Comparison of ENCODE assay signal across 17 cellular contexts in genomic region chr9:133692364-133692985, GRCh38. TPM values are rescaled to one million over a fixed set of nuclear protein-coding genes. Genes with fewer than 3 reads are reported as not detected.
"Had no signal": no experiment of that assay in that cellular context is flagged by ENCODE, and none has a peak within 500 bp of the region (broad histone marks: within the 10 kb centered on the region; RNA-seq: fewer than 3 reads in every experiment).

No MANE protein-coding gene starts in this region.

- H3K27me3 ChIP-seq: upper lobe of left lung had no signal

- H3K36me3 Mint-ChIP-seq: activated naive CD4-positive, alpha-beta T cell treated with anti-CD3 and anti-CD28 coated beads, Interleukin-2, amount 10 ng/mL, durations not matched to agents 7 days and 5 days; natural killer cell; stimulated activated naive B cell treated with anti-CD40 and anti-IgM and Interleukin-4, amounts not matched to agents 10 μg/mL and 1 μg/mL and 100 μg/mL, for 72 hours had no signal

- H3K27ac ChIP-seq: skin epidermis, upper lobe of left lung had no signal

- H3K36me3 ChIP-seq: upper lobe of left lung had no signal

- DNase-seq: activated B cell treated with CpG ODN at 0.5 μM for 24 hours; activated CD4-positive, alpha-beta T cell treated with anti-CD3 and anti-CD28 coated beads, Interleukin-2, amount 10 ng/mL, durations not matched to agents 24 days and 14 days; activated naive CD4-positive, alpha-beta T cell treated with anti-CD3 and anti-CD28 coated beads, Interleukin-2, amount 10 ng/mL, durations not matched to agents 7 days and 5 days; endodermal cell; erythroblast; left colon; mammary epithelial cell; natural killer cell; stimulated activated naive B cell treated with anti-CD40 and anti-IgM and Interleukin-4, amounts not matched to agents 10 μg/mL and 1 μg/mL and 100 μg/mL, for 72 hours had no signal

- H3K27me3 Mint-ChIP-seq: activated naive CD4-positive, alpha-beta T cell treated with anti-CD3 and anti-CD28 coated beads, Interleukin-2, amount 10 ng/mL, durations not matched to agents 7 days and 5 days had no signal

- H3K4me3 Mint-ChIP-seq: activated B cell treated with CpG ODN at 0.5 μM for 24 hours; activated CD4-positive, alpha-beta T cell treated with anti-CD3 and anti-CD28 coated beads, Interleukin-2, amount 10 ng/mL, durations not matched to agents 24 days and 14 days; activated naive CD4-positive, alpha-beta T cell treated with anti-CD3 and anti-CD28 coated beads, Interleukin-2, amount 10 ng/mL, durations not matched to agents 7 days and 5 days; endodermal cell; natural killer cell; stimulated activated naive B cell treated with anti-CD40 and anti-IgM and Interleukin-4, amounts not matched to agents 10 μg/mL and 1 μg/mL and 100 μg/mL, for 72 hours had no signal

- H3K9me3 Mint-ChIP-seq: activated B cell treated with CpG ODN at 0.5 μM for 24 hours; activated CD4-positive, alpha-beta T cell treated with anti-CD3 and anti-CD28 coated beads, Interleukin-2, amount 10 ng/mL, durations not matched to agents 24 days and 14 days; activated naive CD4-positive, alpha-beta T cell treated with anti-CD3 and anti-CD28 coated beads, Interleukin-2, amount 10 ng/mL, durations not matched to agents 7 days and 5 days; activated T-helper 2 cell treated with anti-CD3 and anti-CD28 coated beads, Interferon-gamma antibody, Interleukin-2, Interleukin-4, amounts not matched to agents 10 μg/mL and 5 μg/mL and 100 μg/mL, durations not matched to agents 14 hours and 24 hours and 36 hours; endodermal cell; natural killer cell; stimulated activated naive B cell treated with anti-CD40 and anti-IgM and Interleukin-4, amounts not matched to agents 10 μg/mL and 1 μg/mL and 100 μg/mL, for 72 hours had no signal

- H3K4me1 Mint-ChIP-seq: activated B cell treated with CpG ODN at 0.5 μM for 24 hours; activated CD4-positive, alpha-beta T cell treated with anti-CD3 and anti-CD28 coated beads, Interleukin-2, amount 10 ng/mL, durations not matched to agents 24 days and 14 days; endodermal cell; natural killer cell; stimulated activated naive B cell treated with anti-CD40 and anti-IgM and Interleukin-4, amounts not matched to agents 10 μg/mL and 1 μg/mL and 100 μg/mL, for 72 hours had no signal

- ATAC-seq: left colon; natural killer cell; stimulated activated naive B cell treated with anti-CD40 and anti-IgM and Interleukin-4, amounts not matched to agents 10 μg/mL and 1 μg/mL and 100 μg/mL, for 72 hours had no signal

- H3K4me3 ChIP-seq: skin epidermis, upper lobe of left lung had no signal

- H3K27ac Mint-ChIP-seq: activated B cell treated with CpG ODN at 0.5 μM for 24 hours; activated CD4-positive, alpha-beta T cell treated with anti-CD3 and anti-CD28 coated beads, Interleukin-2, amount 10 ng/mL, durations not matched to agents 24 days and 14 days; activated naive CD4-positive, alpha-beta T cell treated with anti-CD3 and anti-CD28 coated beads, Interleukin-2, amount 10 ng/mL, durations not matched to agents 7 days and 5 days; activated T-helper 2 cell treated with anti-CD3 and anti-CD28 coated beads, Interferon-gamma antibody, Interleukin-2, Interleukin-4, amounts not matched to agents 10 μg/mL and 5 μg/mL and 100 μg/mL, durations not matched to agents 14 hours and 24 hours and 36 hours; endodermal cell; natural killer cell; stimulated activated naive B cell treated with anti-CD40 and anti-IgM and Interleukin-4, amounts not matched to agents 10 μg/mL and 1 μg/mL and 100 μg/mL, for 72 hours had no signal

- H3K9me3 ChIP-seq: upper lobe of left lung had no signal

RNA-seq across cellular contexts. Expression of gene SARDH, which starts 45.7 kb away (rescaled TPM):
- total RNA-seq: activated B cell treated with CpG ODN at 0.5 μM for 24 hours had no signal

RNA-seq across cellular contexts. Expression of gene DBH, which starts 56.3 kb away (rescaled TPM):
- total RNA-seq: activated B cell treated with CpG ODN at 0.5 μM for 24 hours; activated CD4-positive, alpha-beta T cell treated with anti-CD3 and anti-CD28 coated beads, Interleukin-2, amount 10 ng/mL, durations not matched to agents 24 days and 14 days; activated T-helper 2 cell treated with anti-CD3 and anti-CD28 coated beads, Interferon-gamma antibody, Interleukin-2, Interleukin-4, amounts not matched to agents 10 μg/mL and 5 μg/mL and 100 μg/mL, durations not matched to agents 14 hours and 24 hours and 36 hours; dermis microvascular lymphatic vessel endothelial cell; endodermal cell; left colon; mammary epithelial cell; natural killer cell; osteoblast; renal cortical epithelial cell; SK-MEL-5; subcutaneous adipose tissue had no signal
